ENCODE assay signal across 10 cellular contexts in genomic region chr9:107020040-107020530, GRCh38.
DNase-seq lines count a peak whose midpoint lies in the region; ATAC-seq and TF ChIP-seq lines count a peak whose summit lies in the region.
"Had no signal": no experiment of that assay in that cellular context is flagged by ENCODE, and none has a peak within 500 bp of the region (broad histone marks: within the 10 kb centered on the region; RNA-seq: fewer than 3 reads in every experiment).

No MANE protein-coding gene starts in this region.

- H3K4me3 ChIP-seq in cardiac fibroblast (replicated peaks in 1 of 2; ENCODE audit: low read depth in 2 of 2, low read length in 2 of 2), result no peak overlapping the region
- H3K4me3 ChIP-seq: uterus had no signal

- H3K9me3 Mint-ChIP-seq in nephron, result peaks cover 8% of the 10 kb centered on the region
- H3K9me3 Mint-ChIP-seq in activated T-helper 2 cell treated with anti-CD3 and anti-CD28 coated beads, Interferon-gamma antibody, Interleukin-2, Interleukin-4, amounts not matched to agents 10 μg/mL and 5 μg/mL and 100 μg/mL, durations not matched to agents 14 hours and 24 hours and 36 hours, result no peaks in the 10 kb centered on the region

- intact Hi-C loops in activated T-helper 2 cell treated with anti-CD3 and anti-CD28 coated beads, Interferon-gamma antibody, Interleukin-2, Interleukin-4, amounts not matched to agents 10 μg/mL and 5 μg/mL and 100 μg/mL, durations not matched to agents 14 hours and 24 hours and 36 hours (cut with micrococcal nuclease), result no loop called here

- DNase-seq in EH (ENCODE audit: low read depth), result peak; percentile 95
- DNase-seq in cardiac fibroblast (ENCODE audit: low read depth in 2 of 2), result peak; percentile 92 to 95
- no peak for DNase-seq in activated T-helper 2 cell treated with anti-CD3 and anti-CD28 coated beads, Interferon-gamma antibody, Interleukin-2, Interleukin-4, amounts not matched to agents 10 μg/mL and 5 μg/mL and 100 μg/mL, durations not matched to agents 14 hours and 24 hours and 36 hours (ENCODE audit: low spot score)
- DNase-seq in activated CD4-positive, alpha-beta T cell treated with anti-CD3 and anti-CD28 coated beads, Interleukin-2, amount 50 U/mL, for 1 hour, result no peak
- DNase-seq: uterus had no signal

- no peaks in the 10 kb centered on the region for H3K36me3 Mint-ChIP-seq in nephron (ENCODE audit: low read depth)
- H3K36me3 Mint-ChIP-seq in activated T-helper 2 cell treated with anti-CD3 and anti-CD28 coated beads, Interferon-gamma antibody, Interleukin-2, Interleukin-4, amounts not matched to agents 10 μg/mL and 5 μg/mL and 100 μg/mL, durations not matched to agents 14 hours and 24 hours and 36 hours (ENCODE audit: low read depth), result no peaks in the 10 kb centered on the region
- H3K36me3 Mint-ChIP-seq: IgD-negative memory B cell had no signal

- H3K4me1 Mint-ChIP-seq in nephron, result peaks cover 12% of the 10 kb centered on the region
- peaks cover 2% of the 10 kb centered on the region for H3K4me1 Mint-ChIP-seq in activated T-helper 2 cell treated with anti-CD3 and anti-CD28 coated beads, Interferon-gamma antibody, Interleukin-2, Interleukin-4, amounts not matched to agents 10 μg/mL and 5 μg/mL and 100 μg/mL, durations not matched to agents 14 hours and 24 hours and 36 hours (ENCODE audit: low read depth)

- peak overlapping the region; percentile 11 to 35 (median 17) for H3K27ac Mint-ChIP-seq in nephron
- no peak overlapping the region for H3K27ac Mint-ChIP-seq in activated T-helper 2 cell treated with anti-CD3 and anti-CD28 coated beads, Interferon-gamma antibody, Interleukin-2, Interleukin-4, amounts not matched to agents 10 μg/mL and 5 μg/mL and 100 μg/mL, durations not matched to agents 14 hours and 24 hours and 36 hours
- H3K27ac Mint-ChIP-seq: IgD-negative memory B cell had no signal

- peak; percentile 68 for ATAC-seq in HG03442 (IDR thresholded peaks at IDR 0.05; ENCODE audit: unreplicated experiment)
- no peak for ATAC-seq in HG03095 (IDR thresholded peaks at IDR 0.05; ENCODE audit: unreplicated experiment)
- no peak for ATAC-seq in HG03108 (IDR thresholded peaks at IDR 0.05; ENCODE audit: unreplicated experiment)

- TF ChIP-seq CTCF in cardiac fibroblast (IDR thresholded peaks at IDR 0.05; ENCODE audit: low read depth, low read length), result peak; percentile 7
- TF ChIP-seq CTCF in nephron (IDR thresholded peaks at IDR 0.05; ENCODE audit: unreplicated experiment in 3 of 3), result no peak

- H3K4me3 Mint-ChIP-seq in nephron, result no peak overlapping the region
- no peak overlapping the region for H3K4me3 Mint-ChIP-seq in activated T-helper 2 cell treated with anti-CD3 and anti-CD28 coated beads, Interferon-gamma antibody, Interleukin-2, Interleukin-4, amounts not matched to agents 10 μg/mL and 5 μg/mL and 100 μg/mL, durations not matched to agents 14 hours and 24 hours and 36 hours (ENCODE audit: low read depth)
- H3K4me3 Mint-ChIP-seq: IgD-negative memory B cell had no signal

- peaks cover 4% of the 10 kb centered on the region for H3K27me3 Mint-ChIP-seq in nephron (ENCODE audit: low read depth)
- H3K27me3 Mint-ChIP-seq in activated T-helper 2 cell treated with anti-CD3 and anti-CD28 coated beads, Interferon-gamma antibody, Interleukin-2, Interleukin-4, amounts not matched to agents 10 μg/mL and 5 μg/mL and 100 μg/mL, durations not matched to agents 14 hours and 24 hours and 36 hours (ENCODE audit: low read depth), result no peaks in the 10 kb centered on the region
- H3K27me3 Mint-ChIP-seq: IgD-negative memory B cell had no signal

Comparison
In these comparisons a context has a peak if more than half of its experiments do, and no peak if none do; other contexts are left out.
1. DNase-seq: peak in EH (single experiment) and cardiac fibroblast (2 of 2); none in activated T-helper 2 cell treated with anti-CD3 and anti-CD28 coated beads, Interferon-gamma antibody, Interleukin-2, Interleukin-4, amounts not matched to agents 10 μg/mL and 5 μg/mL and 100 μg/mL, durations not matched to agents 14 hours and 24 hours and 36 hours (single experiment) and activated CD4-positive, alpha-beta T cell treated with anti-CD3 and anti-CD28 coated beads, Interleukin-2, amount 50 U/mL, for 1 hour (single experiment).